In genomic region chr3:25751048-25751447, GRCh38 we compare ENCODE assay signal across 20 cellular contexts. TPM values are rescaled to one million over a fixed set of nuclear protein-coding genes. Genes with fewer than 3 reads are reported as not detected.
DNase-seq lines count a peak whose midpoint lies in the region; ATAC-seq, FAIRE-seq and TF ChIP-seq lines count a peak whose summit lies in the region.
"Had no signal": no experiment of that assay in that cellular context is flagged by ENCODE, and none has a peak within 500 bp of the region (broad histone marks: within the 10 kb centered on the region; RNA-seq: fewer than 3 reads in every experiment).

No MANE protein-coding gene starts in this region.

- in situ Hi-C loops in IMR-90 (cut with MboI; ENCODE audit: low sequenced_read_pairs): no loop called here

- peaks cover 13% of the 10 kb centered on the region; the same call in 1 of the 2 replicates for H3K36me3 ChIP-seq in IMR-90 (ENCODE audit: control insufficient read depth, insufficient read depth, low read length)

- H3K4ac ChIP-seq in IMR-90 (ENCODE audit: low read depth, low read length): no peak overlapping the region

- H3K9me3 ChIP-seq in A549: no peaks in the 10 kb centered on the region
- H3K9me3 ChIP-seq in IMR-90 (ENCODE audit: control insufficient read depth, insufficient read depth, low read length): no peaks in the 10 kb centered on the region
- H3K9me3 ChIP-seq: Caco-2 had no signal

- no peak overlapping the region for H2AK5ac ChIP-seq in IMR-90 (ENCODE audit: low read depth, low read length)

- no peak for ATAC-seq in A549
- ATAC-seq in IMR-90 (ENCODE audit: low read depth): no peak
- ATAC-seq in WTC11: no peak
- ATAC-seq: CD8-positive, alpha-beta T cell; GM12878 had no signal

- no peak overlapping the region for H3K27ac ChIP-seq in A549
- no peak overlapping the region for H3K27ac ChIP-seq in IMR-90 (ENCODE audit: insufficient read depth, low read length)
- H3K27ac ChIP-seq: BLaER1 treated with 17β-estradiol and CSF1 and Interleukin-3, amounts not matched to agents 10 nM and 100 nM; C4-2B had no signal

- peaks cover 9% of the 10 kb centered on the region; the same call in 2 of the 3 replicates for H3K4me1 ChIP-seq in A549
- H3K4me1 ChIP-seq in IMR-90 (ENCODE audit: control insufficient read depth, insufficient read depth, low read length): no peaks in the 10 kb centered on the region
- H3K4me1 ChIP-seq: Caco-2 had no signal

- no peaks in the 10 kb centered on the region; the same call in 1 of the 2 replicates for H3K9me1 ChIP-seq in IMR-90 (ENCODE audit: insufficient read depth, low read length)

- H3K4me2 ChIP-seq in A549: no peak overlapping the region
- no peak overlapping the region for H3K4me2 ChIP-seq in IMR-90 (ENCODE audit: low read depth, low read length)
- H3K4me2 ChIP-seq: BLaER1 treated with 17β-estradiol and CSF1 and Interleukin-3, amounts not matched to agents 10 nM and 100 nM had no signal

- H4K91ac ChIP-seq in IMR-90 (ENCODE audit: insufficient read depth, low read depth, low read length): no peak overlapping the region

- H4K8ac ChIP-seq in IMR-90 (ENCODE audit: low read depth in 2 of 2, low read length in 2 of 2): no peak overlapping the region

- BruUV-seq in IMR-90 (replicated peaks; lab: Mats Ljungman, UMichigan): no TSS peak

- dilution Hi-C loops in IMR-90 (cut with HindIII; ENCODE audit: low sequenced_read_pairs, unreplicated experiment): no loop called here

- WGBS in A549 (ENCODE audit: missing lambda C conversion rate): 93% methylated on average over 3 of the region's 3 CpGs
- WGBS in IMR-90 (ENCODE audit: extremely low coverage in 2 of 2, insufficient read length in 1 of 2), 2 experiments: no CpG with 5 or more reads among the region's 3 CpGs
- 97% methylated on average over 3 of the region's 3 CpGs for WGBS in lower leg skin, 2 donors

- TF ChIP-seq POLR2A in A549 (IDR thresholded peaks at IDR 0.05; ENCODE audit: low read length): no peak
- no peak for TF ChIP-seq POLR2A in IMR-90 (IDR thresholded peaks at IDR 0.05; ENCODE audit: low read depth, low read length)
- TF ChIP-seq POLR2A in lower leg skin (IDR thresholded peaks at IDR 0.05): no peak

- no peak for FAIRE-seq in A549 (lab: Jason Lieb, UNC)
- peak; percentile 6 for FAIRE-seq in G401.6 (lab: Jason Lieb, UNC)
- FAIRE-seq: D721Med, GM12878, GM19239 had no signal

- no peaks in the 10 kb centered on the region for H3K27me3 ChIP-seq in IMR-90 (ENCODE audit: control insufficient read depth, insufficient read depth, low read length)
- H3K27me3 ChIP-seq: BLaER1 treated with 17β-estradiol and CSF1 and Interleukin-3, amounts not matched to agents 10 nM and 100 nM had no signal

- H3K4me3 Mint-ChIP-seq in WTC11: no peak overlapping the region
- H3K4me3 Mint-ChIP-seq: B cell; CD4-positive, alpha-beta T cell; CD8-positive, alpha-beta T cell had no signal

- CTCF ChIA-PET in A549 (lab: Yijun Ruan, JAX) (no interaction called here), IMR-90 (lab: Yijun Ruan, JAX) (no interaction called here), WTC11 (lab: Charles Lee) (no interaction called here)

- DNase-seq in A549 (ENCODE audit: low read depth in 1 of 2, low spot score in 1 of 2) (no peak), IMR-90 (no peak), WTC11 (ENCODE audit: low spot score) (no peak), lower leg skin (ENCODE audit: low spot score in 2 of 2) (no peak), GM20000 (ENCODE audit: low spot score) (no peak)
- DNase-seq: 8988T; AML-193; Caco-2; Calu3; CD4-positive, alpha-beta T cell; CD8-positive, alpha-beta T cell; DMS79 treated with DMSO at 0.1 percent for 48 hours; GDM1 had no signal

- no peaks in the 10 kb centered on the region for H4K20me1 ChIP-seq in IMR-90 (ENCODE audit: insufficient read depth, low read length)
- H4K20me1 ChIP-seq: BLaER1 treated with 17β-estradiol and CSF1 and Interleukin-3, amounts not matched to agents 10 nM and 100 nM had no signal

- H3K27me3 Mint-ChIP-seq in WTC11 (ENCODE audit: low read depth): no peaks in the 10 kb centered on the region
- H3K27me3 Mint-ChIP-seq: B cell; CD4-positive, alpha-beta T cell had no signal

- H3K18ac ChIP-seq in IMR-90 (ENCODE audit: low read depth, low read length): no peak overlapping the region

- no peak overlapping the region for H2AFZ ChIP-seq in IMR-90 (replicated peaks; ENCODE audit: low read length, poor library complexity)

- no peak overlapping the region for H3K56ac ChIP-seq in IMR-90 (ENCODE audit: extremely low read depth, insufficient read depth, low read length)

- H3K4me1 Mint-ChIP-seq in WTC11: peaks cover 31% of the 10 kb centered on the region
- H3K4me1 Mint-ChIP-seq: B cell had no signal

- no peaks in the 10 kb centered on the region for H3K9me3 Mint-ChIP-seq in WTC11
- H3K9me3 Mint-ChIP-seq: CD4-positive, alpha-beta T cell; CD8-positive, alpha-beta T cell had no signal

- H3K27ac Mint-ChIP-seq in WTC11: no peak overlapping the region
- H3K27ac Mint-ChIP-seq: B cell; CD4-positive, alpha-beta T cell had no signal

- H3K4me3 ChIP-seq in A549 (no peak overlapping the region), IMR-90 (ENCODE audit: insufficient read depth, low read depth, low read length) (no peak overlapping the region), lower leg skin (ENCODE audit: low read depth, poor library complexity, severe bottlenecking) (no peak overlapping the region)
- H3K4me3 ChIP-seq: BLaER1 treated with 17β-estradiol and CSF1 and Interleukin-3, amounts not matched to agents 10 nM and 100 nM; GM12878 had no signal

- H2BK20ac ChIP-seq in IMR-90 (ENCODE audit: low read depth, low read length): no peak overlapping the region

- TF ChIP-seq RAD21 in A549 (conservative IDR thresholded peaks at IDR 0.05 in 1 of 2, IDR thresholded peaks at IDR 0.05 in 1 of 2): no peak
- no peak for TF ChIP-seq RAD21 in IMR-90 (IDR thresholded peaks at IDR 0.05; ENCODE audit: low read length)

- H2AK9ac ChIP-seq in IMR-90 (replicated peaks; ENCODE audit: low read depth, low read length, poor library complexity): no peak overlapping the region

- H2BK120ac ChIP-seq in IMR-90 (ENCODE audit: low read depth, low read length): no peak overlapping the region

- H3K79me1 ChIP-seq in IMR-90 (ENCODE audit: low read depth in 1 of 2, low read length in 2 of 2): peaks cover 0 to 5% of the 10 kb centered on the region in 2 experiments; a peak in 2 of 4 replicates

- intact Hi-C loops in IMR-90 (cut with micrococcal nuclease): no loop called here
- intact Hi-C loops in lower leg skin (cut with DNase I; ENCODE audit: low total_unique reads): no loop called here

- no peak overlapping the region for H3K14ac ChIP-seq in IMR-90 (replicated peaks; ENCODE audit: low read depth, low read length)

- no peak overlapping the region for H2BK15ac ChIP-seq in IMR-90 (ENCODE audit: low read depth, low read length)

- no peak for TF ChIP-seq EP300 in A549 (IDR thresholded peaks at IDR 0.05)

- POLR2A ChIA-PET in A549 (lab: Yijun Ruan, JAX) (no interaction called here), IMR-90 (lab: Charles Lee; ENCODE audit: unreplicated experiment) (no interaction called here), WTC11 (lab: Charles Lee) (no interaction called here)

- no peak overlapping the region for H3K9ac ChIP-seq in IMR-90 (ENCODE audit: low read depth, low read length)
- H3K9ac ChIP-seq: BLaER1 treated with 17β-estradiol and CSF1 and Interleukin-3, amounts not matched to agents 10 nM and 100 nM had no signal

- no peak overlapping the region for H3K23ac ChIP-seq in IMR-90 (ENCODE audit: low read depth, low read length)

- H4K5ac ChIP-seq in IMR-90 (ENCODE audit: low read depth, low read length): no peak overlapping the region

- TF ChIP-seq CTCF in A549 (IDR thresholded peaks at IDR 0.05): no peak
- TF ChIP-seq CTCF in IMR-90 (conservative IDR thresholded peaks at IDR 0.05; ENCODE audit: low read depth, low read length): no peak
- no peak for TF ChIP-seq CTCF in WTC11 (IDR thresholded peaks at IDR 0.05)
- TF ChIP-seq CTCF in lower leg skin (IDR thresholded peaks at IDR 0.05): no peak
- no peak for TF ChIP-seq CTCF in GM20000 (IDR thresholded peaks at IDR 0.05; ENCODE audit: extremely low read depth, missing control alignments)

- no peak overlapping the region for H2BK5ac ChIP-seq in IMR-90 (ENCODE audit: low read depth, low read length, poor library complexity, severe bottlenecking)

- peaks cover 23% of the 10 kb centered on the region for H3K36me3 Mint-ChIP-seq in WTC11

TF ChIP-seq in A549, 52 proteins besides CTCF, POLR2A, EP300 and RAD21 (continues in another document):
- TF ChIP-seq SMC3 (IDR thresholded peaks at IDR 0.05) (no peak), MAFK (IDR thresholded peaks at IDR 0.05; ENCODE audit: partially characterized antibody) (peak; percentile 76)

TF ChIP-seq in IMR-90, 13 proteins besides CTCF, POLR2A, EP300 and RAD21:
- TF ChIP-seq CEBPB (IDR thresholded peaks at IDR 0.05; ENCODE audit: low read depth, low read length) (no peak), MAFK (IDR thresholded peaks at IDR 0.05; ENCODE audit: low read depth, low read length) (peak; percentile 85)
TF ChIP-seq in IMR-90: peak in this region for 1.

TF ChIP-seq in WTC11, 78 proteins besides CTCF, POLR2A, EP300 and RAD21 (continues in another document):
- TF ChIP-seq FOXP1 (CRISPR knock-in tag; IDR thresholded peaks at IDR 0.05; ENCODE audit: borderline replicate concordance) (no peak), HMGA2 (CRISPR knock-in tag; IDR thresholded peaks at IDR 0.05) (no peak), JUN (CRISPR knock-in tag; IDR thresholded peaks at IDR 0.05) (no peak)

RNA-seq across cellular contexts. Expression of gene NGLY1, which starts 32.2 kb away (rescaled TPM):
- 29.2 and 46.3 TPM in 2 replicates for polyA plus RNA-seq in A549 (2011; rRNA removed)
- 5.8 and 6.7 TPM in 2 replicates for polyA plus RNA-seq in A549 (2012; cell fraction: cytosol; rRNA removed)
- polyA plus RNA-seq in A549 (2012; cell fraction: nucleus; rRNA removed): 4.0 and 8.4 TPM in 2 replicates
- polyA plus RNA-seq in A549 (2017; fragmentation: RNase III; extraction: RNeasy Plus Mini Kit Qiagen cat#74134 plus additional on column Dnase treatment): 25.2 to 27.5 TPM (median 25.4 TPM) in 3 replicates
- 18.8 and 26.2 TPM in 2 replicates for polyA minus RNA-seq in A549 (2011; rRNA and poly(A)+ RNA removed)
- total RNA-seq in IMR-90 (2012; rRNA removed): 14.9 and 24.2 TPM in 2 replicates
- polyA plus RNA-seq in IMR-90 (2012; rRNA removed): 7.0 and 10.0 TPM in 2 replicates
- polyA plus RNA-seq in IMR-90 (2012; cell fraction: cytosol; rRNA removed): 2.2 and 3.5 TPM in 2 replicates
- 1.7 and 9.1 TPM in 2 replicates for polyA plus RNA-seq in IMR-90 (2012; cell fraction: nucleus; rRNA removed; ENCODE audit: low replicate concordance)
- total RNA-seq in WTC11 (2021): 20.6 to 25.2 TPM (median 24.3 TPM) in 3 replicates
- total RNA-seq in lower leg skin: 10 to 100 TPM; 10.2 to 21.1 (median 17.0) TPM

RNA-seq across cellular contexts. Expression of gene OXSM, which starts 38.8 kb away (rescaled TPM):
- polyA plus RNA-seq in A549 (2011; rRNA removed) (39.0 and 43.9 TPM in 2 replicates), A549 (2017; fragmentation: RNase III; extraction: RNeasy Plus Mini Kit Qiagen cat#74134 plus additional on column Dnase treatment) (17.5 to 20.0 TPM (median 19.1 TPM) in 3 replicates), IMR-90 (2012; rRNA removed) (9.9 and 11.4 TPM in 2 replicates)
- 12.9 and 14.0 TPM in 2 replicates for polyA plus RNA-seq in A549 (2012; cell fraction: cytosol; rRNA removed)
- polyA plus RNA-seq in A549 (2012; cell fraction: nucleus; rRNA removed): 9.1 and 9.9 TPM in 2 replicates
- 7.7 and 10.0 TPM in 2 replicates for polyA minus RNA-seq in A549 (2011; rRNA and poly(A)+ RNA removed)
- total RNA-seq in IMR-90 (2012; rRNA removed) (10.6 and 15.4 TPM in 2 replicates), WTC11 (2021) (2.7 to 3.3 TPM (median 2.9 TPM) in 3 replicates), lower leg skin (1 to 10 TPM; 7.0 to 9.1 (median 8.4) TPM)
- 3.1 and 5.0 TPM in 2 replicates for polyA plus RNA-seq in IMR-90 (2012; cell fraction: cytosol; rRNA removed)
- 17.3 and 21.1 TPM in 2 replicates for polyA plus RNA-seq in IMR-90 (2012; cell fraction: nucleus; rRNA removed; ENCODE audit: low replicate concordance)
